ENCODE assay signal across 9 cellular contexts in genomic region chr12:14554281-14555008, GRCh38. TPM values are rescaled to one million over a fixed set of nuclear protein-coding genes. Genes with fewer than 3 reads are reported as not detected.
DNase-seq lines count a peak whose midpoint lies in the region; ATAC-seq and TF ChIP-seq lines count a peak whose summit lies in the region.
"Had no signal": no experiment of that assay in that cellular context is flagged by ENCODE, and none has a peak within 500 bp of the region (broad histone marks: within the 10 kb centered on the region; RNA-seq: fewer than 3 reads in every experiment).

No MANE protein-coding gene starts in this region.

- intact Hi-C loops in posterior cingulate gyrus (cut with DNase I): no loop called here

- H3K9me3 ChIP-seq in Karpas-422 (ENCODE audit: low read length): no peaks in the 10 kb centered on the region

- no peaks in the 10 kb centered on the region for H3K9me2 ChIP-seq in Karpas-422 (replicated peaks; ENCODE audit: insufficient read depth, low read length)

- no peak for TF ChIP-seq CTCF in fibroblast of the aortic adventitia (IDR thresholded peaks at IDR 0.05; ENCODE audit: insufficient read depth, low read length)

- H3K4me1 ChIP-seq in Karpas-422 (ENCODE audit: low read length): peaks cover 12% of the 10 kb centered on the region

- peaks cover 7% of the 10 kb centered on the region; the same call in 1 of the 2 replicates for H3K27me3 ChIP-seq in Karpas-422 (ENCODE audit: low read length)

- no peaks in the 10 kb centered on the region for H3K36me3 ChIP-seq in Karpas-422 (ENCODE audit: insufficient read depth, low read length)

- H3K27ac ChIP-seq in Karpas-422 (ENCODE audit: low read length): no peak overlapping the region

- DNase-seq in DMS79 (lab: John Stamatoyannopoulos, UW) (peak; percentile 5), NCI-H774 (lab: John Stamatoyannopoulos, UW) (peak; percentile 24), fibroblast of the aortic adventitia (ENCODE audit: low read depth) (peak; percentile 2), posterior cingulate gyrus (peak; percentile 17 to 92 (median 46)), Karpas-422 (no peak), ACHN (no peak)
- DNase-seq in stimulated activated CD8-positive, alpha-beta memory T cell treated with anti-CD3 and anti-CD28 coated beads, Interleukin-4, amount 100 ng/mL, for 48 hours: no peak

- H4K20me1 ChIP-seq in Karpas-422 (ENCODE audit: insufficient read depth, low read depth, low read length): no peaks in the 10 kb centered on the region

- H3K79me2 ChIP-seq in Karpas-422 (ENCODE audit: low read length): no peaks in the 10 kb centered on the region

- H3K9ac ChIP-seq in Karpas-422 (ENCODE audit: low read length): no peak overlapping the region

- H2AFZ ChIP-seq in Karpas-422 (ENCODE audit: low read length): no peak overlapping the region

- in situ Hi-C loops in ACHN (cut with HindIII; ENCODE audit: low pct_ligation_motif_present, low pct_unique_long_range_greater_than_20kb, low sequenced_read_pairs): no loop called here

- ATAC-seq in GM19455 (IDR thresholded peaks at IDR 0.05; ENCODE audit: unreplicated experiment): no peak

- H3K4me3 ChIP-seq in fibroblast of the aortic adventitia (ENCODE audit: low read depth, low read length): no peak overlapping the region
- no peak overlapping the region for H3K4me3 ChIP-seq in Karpas-422 (ENCODE audit: low read length)

- H3K4me2 ChIP-seq in Karpas-422 (ENCODE audit: low read depth, low read length, poor library complexity, severe bottlenecking): no peak overlapping the region

RNA-seq across cellular contexts. Expression of gene PLBD1, which starts 13.2 kb away (rescaled TPM):
- total RNA-seq in fibroblast of the aortic adventitia (ENCODE audit: low replicate concordance): 2.4 and 3.4 TPM in 2 replicates
- total RNA-seq in Karpas-422 (2014; rRNA removed; shearing (Covaris generic); ENCODE audit: low replicate concordance): not detected in 2 replicates
- total RNA-seq: T-helper 1 cell treated with Interleukin-12 subunit alpha and Interleukin-12 subunit beta and Interleukin-4 antibody, amounts not matched to agents 30 ng/mL and 1 ng/mL, for 36 hours had no signal

Comparison
In these comparisons a context has a peak if more than half of its experiments do, and no peak if none do; other contexts are left out.
1. DNase-seq: peak in DMS79 (single experiment), NCI-H774 (single experiment), fibroblast of the aortic adventitia (single experiment) and posterior cingulate gyrus (10 of 10); none in Karpas-422 (single experiment), stimulated activated CD8-positive, alpha-beta memory T cell treated with anti-CD3 and anti-CD28 coated beads, Interleukin-4, amount 100 ng/mL, for 48 hours (single experiment) and ACHN (single experiment).